Comparison of ENCODE assay signal across 8 cellular contexts in genomic region chr17:32875904-32876413, GRCh38. TPM values are rescaled to one million over a fixed set of nuclear protein-coding genes. Genes with fewer than 3 reads are reported as not detected.
DNase-seq lines count a peak whose midpoint lies in the region; ATAC-seq and TF ChIP-seq lines count a peak whose summit lies in the region.

No MANE protein-coding gene starts in this region.

- H3K27ac Mint-ChIP-seq in activated CD8-positive, alpha-beta T cell treated with anti-CD3 and anti-CD28 coated beads for 36 hours: peak overlapping the region; percentile 75
- H3K27ac Mint-ChIP-seq in stimulated activated memory B cell treated with anti-CD40 and anti-IgM and Interleukin-4, amounts not matched to agents 10 μg/mL and 1 μg/mL and 100 μg/mL, for 72 hours: peak overlapping the region; percentile 74

- H3K4me1 ChIP-seq in hepatocyte (ENCODE audit: insufficient read depth): peaks cover 9% of the 10 kb centered on the region

- H4K20me1 ChIP-seq in hepatocyte (ENCODE audit: insufficient read depth, poor library complexity, severe bottlenecking): no peaks in the 10 kb centered on the region

- no peaks in the 10 kb centered on the region for H3K27me3 Mint-ChIP-seq in activated CD8-positive, alpha-beta T cell treated with anti-CD3 and anti-CD28 coated beads for 36 hours
- no peaks in the 10 kb centered on the region for H3K27me3 Mint-ChIP-seq in stimulated activated memory B cell treated with anti-CD40 and anti-IgM and Interleukin-4, amounts not matched to agents 10 μg/mL and 1 μg/mL and 100 μg/mL, for 72 hours

- H3K4me1 Mint-ChIP-seq in activated CD8-positive, alpha-beta T cell treated with anti-CD3 and anti-CD28 coated beads for 36 hours (ENCODE audit: low read depth): peaks cover 12% of the 10 kb centered on the region
- peaks cover 33% of the 10 kb centered on the region for H3K4me1 Mint-ChIP-seq in stimulated activated memory B cell treated with anti-CD40 and anti-IgM and Interleukin-4, amounts not matched to agents 10 μg/mL and 1 μg/mL and 100 μg/mL, for 72 hours

- intact Hi-C loops in activated CD8-positive, alpha-beta T cell treated with anti-CD3 and anti-CD28 coated beads for 36 hours (cut with micrococcal nuclease): loop anchor here (5.0 kb wide), 1 partner anchor 94 kb away; no protein-coding TSS in a partner anchor

- H3K9me3 ChIP-seq in hepatocyte (ENCODE audit: low read depth): no peaks in the 10 kb centered on the region

- peak overlapping the region; percentile 89 for H3K4me3 Mint-ChIP-seq in activated CD8-positive, alpha-beta T cell treated with anti-CD3 and anti-CD28 coated beads for 36 hours
- peak overlapping the region; percentile 92 for H3K4me3 Mint-ChIP-seq in stimulated activated memory B cell treated with anti-CD40 and anti-IgM and Interleukin-4, amounts not matched to agents 10 μg/mL and 1 μg/mL and 100 μg/mL, for 72 hours

- H3K79me2 ChIP-seq in hepatocyte: peaks cover 45% of the 10 kb centered on the region

- DNase-seq in NCI-H82 (lab: John Stamatoyannopoulos, UW) (peak; percentile 34), NCI-H82 treated with DMSO at 0.1 percent for 48 hours (lab: John Stamatoyannopoulos, UW; ENCODE audit: unreplicated experiment) (no peak), hepatocyte (ENCODE audit: low spot score) (no peak)
- no peak for DNase-seq in activated CD8-positive, alpha-beta T cell treated with anti-CD3 and anti-CD28 coated beads for 36 hours

- peak overlapping the region; percentile 97 for H3K4me3 ChIP-seq in hepatocyte

- CTCF ChIA-PET in activated CD8-positive, alpha-beta T cell treated with anti-CD3 and anti-CD28 coated beads for 36 hours (lab: Charles Lee): interaction anchor here (0.9 to 4.6 kb wide), 27 partner anchors 8 to 432 kb away, joined by 3 to 130 read pairs (median 12); partner anchors contain the start of genes CDK5R1, PSMD11 and TMEM98

- no peaks in the 10 kb centered on the region for H3K9me2 ChIP-seq in hepatocyte (replicated peaks; ENCODE audit: insufficient read depth)

- H3K27me3 ChIP-seq in hepatocyte: no peaks in the 10 kb centered on the region

- 4% methylated on average over 15 of the region's 15 CpGs for WGBS in hepatocyte (ENCODE audit: low lambda C conversion rate, missing lambda C conversion rate)

- peak overlapping the region; percentile 99 for H3K27ac ChIP-seq in hepatocyte

- POLR2A ChIA-PET in activated CD8-positive, alpha-beta T cell treated with anti-CD3 and anti-CD28 coated beads for 36 hours (lab: Charles Lee): interaction anchor here (0.7 to 1.0 kb wide), 3 partner anchors 14 to 431 kb away, joined by 3 read pairs; partner anchors contain the start of gene PSMD11

- TF ChIP-seq CTCF in activated CD8-positive, alpha-beta T cell treated with anti-CD3 and anti-CD28 coated beads for 36 hours (IDR thresholded peaks at IDR 0.05): no peak
- no peak for TF ChIP-seq CTCF in hepatocyte (IDR thresholded peaks at IDR 0.05; ENCODE audit: poor library complexity)

- peak overlapping the region; percentile 81 for H3K4me2 ChIP-seq in hepatocyte

- peak overlapping the region; percentile 93 for H2AFZ ChIP-seq in hepatocyte

- H3K36me3 ChIP-seq in hepatocyte (replicated peaks; ENCODE audit: insufficient read depth, low read depth): no peaks in the 10 kb centered on the region

- no peaks in the 10 kb centered on the region for H3K9me3 Mint-ChIP-seq in activated CD8-positive, alpha-beta T cell treated with anti-CD3 and anti-CD28 coated beads for 36 hours
- H3K9me3 Mint-ChIP-seq in stimulated activated memory B cell treated with anti-CD40 and anti-IgM and Interleukin-4, amounts not matched to agents 10 μg/mL and 1 μg/mL and 100 μg/mL, for 72 hours: no peaks in the 10 kb centered on the region

- ATAC-seq in activated CD8-positive, alpha-beta T cell treated with anti-CD3 and anti-CD28 coated beads for 36 hours: no peak
- ATAC-seq in stimulated activated memory B cell treated with anti-CD40 and anti-IgM and Interleukin-4, amounts not matched to agents 10 μg/mL and 1 μg/mL and 100 μg/mL, for 72 hours: no peak
- ATAC-seq in GM21576 (IDR thresholded peaks at IDR 0.05; ENCODE audit: unreplicated experiment) (no peak), GM18861 (IDR thresholded peaks at IDR 0.05; ENCODE audit: unreplicated experiment) (no peak), GM19467 (IDR thresholded peaks at IDR 0.05; ENCODE audit: unreplicated experiment) (no peak)

- no peaks in the 10 kb centered on the region for H3K36me3 Mint-ChIP-seq in activated CD8-positive, alpha-beta T cell treated with anti-CD3 and anti-CD28 coated beads for 36 hours (ENCODE audit: low read depth)
- no peaks in the 10 kb centered on the region for H3K36me3 Mint-ChIP-seq in stimulated activated memory B cell treated with anti-CD40 and anti-IgM and Interleukin-4, amounts not matched to agents 10 μg/mL and 1 μg/mL and 100 μg/mL, for 72 hours

RNA-seq across cellular contexts. Expression of gene MYO1D, which starts 1.0 kb away (rescaled TPM):
- 1 to 10 TPM; 8.3 to 9.2 TPM for total RNA-seq in activated CD8-positive, alpha-beta T cell treated with anti-CD3 and anti-CD28 coated beads for 36 hours
- total RNA-seq in hepatocyte: 63.2 and 89.0 TPM in 2 replicates
- 34.3 and 36.2 TPM in 2 replicates for polyA plus RNA-seq in hepatocyte

RNA-seq across cellular contexts. Expression of gene TMEM98, which starts 52.0 kb away (rescaled TPM):
- total RNA-seq in activated CD8-positive, alpha-beta T cell treated with anti-CD3 and anti-CD28 coated beads for 36 hours: not detected
- 280 and 320 TPM in 2 replicates for total RNA-seq in hepatocyte
- polyA plus RNA-seq in hepatocyte: 406 and 430 TPM in 2 replicates

Comparison
In these comparisons a context has a peak if more than half of its experiments do, and no peak if none do; other contexts are left out.
1. RNA of gene TMEM98, which starts 52.0 kb away (total RNA-seq): 280 to 320 TPM in hepatocyte; not detected in activated CD8-positive, alpha-beta T cell treated with anti-CD3 and anti-CD28 coated beads for 36 hours; every median in the first group is over 100 times any median in the second.